In genomic region chr20:1375515-1375914, GRCh38 we compare ENCODE assay signal across 8 cellular contexts. TPM values are rescaled to one million over a fixed set of nuclear protein-coding genes. Genes with fewer than 3 reads are reported as not detected.
DNase-seq lines count a peak whose midpoint lies in the region; ATAC-seq, FAIRE-seq and TF ChIP-seq lines count a peak whose summit lies in the region.

No MANE protein-coding gene starts in this region.

- peak overlapping the region; percentile 93 for H3K27ac Mint-ChIP-seq in endothelial cell (ENCODE audit: unreplicated experiment)

- H3K4me3 ChIP-seq in osteoblast (ENCODE audit: insufficient read depth, low read length), result no peak overlapping the region
- H3K4me3 ChIP-seq in kidney (ENCODE audit: low read length in 2 of 2), result no peak overlapping the region
- no peak overlapping the region for H3K4me3 ChIP-seq in effector memory CD4-positive, alpha-beta T cell (ENCODE audit: insufficient read depth, low read depth, low read length, poor library complexity, severe bottlenecking)

- peak overlapping the region; percentile 74 for H3K4me3 Mint-ChIP-seq in endothelial cell (ENCODE audit: unreplicated experiment)

- H3K9me3 Mint-ChIP-seq in endothelial cell (ENCODE audit: unreplicated experiment), result no peaks in the 10 kb centered on the region

- peaks cover 90% of the 10 kb centered on the region for H3K79me2 ChIP-seq in osteoblast (ENCODE audit: insufficient read depth, low read length)

- H2AFZ ChIP-seq in osteoblast (ENCODE audit: low read length), result no peak overlapping the region

- peak; percentile 52 for DNase-seq in GM03348 (ENCODE audit: low spot score)
- DNase-seq in NCI-H510A (lab: John Stamatoyannopoulos, UW), result peak; percentile 29
- no peak for DNase-seq in endothelial cell (ENCODE audit: low spot score)
- DNase-seq in osteoblast (ENCODE audit: insufficient read length, low spot score, missing footprints), result no peak
- no peak for DNase-seq in SW480 (ENCODE audit: low spot score)
- no peak for DNase-seq in kidney
- DNase-seq in effector memory CD4-positive, alpha-beta T cell, result no peak

- H3K4me1 ChIP-seq in osteoblast (ENCODE audit: insufficient read depth, low read length) (peaks cover 45% of the 10 kb centered on the region), kidney (ENCODE audit: control insufficient read depth in 1 of 2, insufficient read depth in 1 of 2, low read depth in 1 of 2, low read length in 2 of 2) (peaks cover 6 to 23% of the 10 kb centered on the region in 2 donors)
- peaks cover 10% of the 10 kb centered on the region for H3K4me1 ChIP-seq in effector memory CD4-positive, alpha-beta T cell (ENCODE audit: control insufficient read depth, insufficient read depth, low read length, poor library complexity, severe bottlenecking)

- intact Hi-C loops in kidney (cut with DNase I), result no loop called here

- FAIRE-seq in kidney (lab: Jason Lieb, UNC), result no peak

- H3K9me3 ChIP-seq in osteoblast (ENCODE audit: low read depth, low read length) (no peaks in the 10 kb centered on the region), kidney (ENCODE audit: control insufficient read depth in 1 of 2, low read length in 2 of 2) (no peaks in the 10 kb centered on the region)
- H3K9me3 ChIP-seq in effector memory CD4-positive, alpha-beta T cell (ENCODE audit: control insufficient read depth, low read length), result no peaks in the 10 kb centered on the region

- TF ChIP-seq CTCF in endothelial cell (IDR thresholded peaks at IDR 0.05; ENCODE audit: unreplicated experiment) (no peak), osteoblast (IDR thresholded peaks at IDR 0.05; ENCODE audit: extremely low read depth, low read depth, low read length) (no peak), kidney (IDR thresholded peaks at IDR 0.05; ENCODE audit: borderline replicate concordance, extremely low read depth, insufficient read depth) (no peak)

- no peak overlapping the region for H3K9ac ChIP-seq in kidney (ENCODE audit: low read length in 2 of 2)

- H3K4me1 Mint-ChIP-seq in endothelial cell (ENCODE audit: unreplicated experiment), result peaks cover 92% of the 10 kb centered on the region

- peaks cover 37% of the 10 kb centered on the region for H3K36me3 Mint-ChIP-seq in endothelial cell (ENCODE audit: low read depth, unreplicated experiment)

- H3K27ac ChIP-seq in osteoblast (ENCODE audit: low read depth, low read length), result peak overlapping the region; percentile 73
- H3K27ac ChIP-seq in kidney (ENCODE audit: low read depth in 2 of 2, low read length in 2 of 2), result peak overlapping the region in 1 of 2 donors; percentile 26
- no peak overlapping the region for H3K27ac ChIP-seq in effector memory CD4-positive, alpha-beta T cell (ENCODE audit: insufficient read depth, low read length, poor library complexity, severe bottlenecking)

- H3K27me3 Mint-ChIP-seq in endothelial cell (ENCODE audit: unreplicated experiment), result peaks cover 7% of the 10 kb centered on the region

- H3K4me2 ChIP-seq in osteoblast (ENCODE audit: insufficient read depth, low read length), result peak overlapping the region; percentile 20

- peaks cover 19% of the 10 kb centered on the region for H3K36me3 ChIP-seq in osteoblast (ENCODE audit: insufficient read depth, low read length)
- H3K36me3 ChIP-seq in kidney (ENCODE audit: control insufficient read depth in 1 of 2, insufficient read depth in 2 of 2, low read length in 2 of 2), result peaks cover 0 to 29% of the 10 kb centered on the region in 2 donors
- peaks cover 30% of the 10 kb centered on the region for H3K36me3 ChIP-seq in effector memory CD4-positive, alpha-beta T cell (ENCODE audit: control insufficient read depth, insufficient read depth, low read length)

- peaks cover 73% of the 10 kb centered on the region for H4K20me1 ChIP-seq in osteoblast (ENCODE audit: insufficient read depth, low read length)

- ATAC-seq in GM19035 (IDR thresholded peaks at IDR 0.05; ENCODE audit: unreplicated experiment), result no peak

- H3K27me3 ChIP-seq in osteoblast (ENCODE audit: insufficient read depth, low read length), result no peaks in the 10 kb centered on the region
- H3K27me3 ChIP-seq in effector memory CD4-positive, alpha-beta T cell (replicated peaks; ENCODE audit: control insufficient read depth, insufficient read depth, low read length, poor library complexity, severe bottlenecking), result no peaks in the 10 kb centered on the region

RNA-seq across cellular contexts. Expression of gene FKBP1A, which starts 17.3 kb away (rescaled TPM):
- 952 TPM for total RNA-seq in endothelial cell (ENCODE audit: unreplicated experiment)
- 150 and 154 TPM in 2 replicates for total RNA-seq in osteoblast
- 220 TPM for total RNA-seq in kidney
- 260 TPM for polyA plus RNA-seq in kidney (ENCODE audit: insufficient read depth, low read depth, low replicate concordance)

RNA-seq across cellular contexts. Expression of gene SDCBP2, which starts 46.6 kb away (rescaled TPM):
- total RNA-seq in endothelial cell (ENCODE audit: unreplicated experiment) (10.1 TPM), osteoblast (2.2 and 3.2 TPM in 2 replicates), kidney (18.3 TPM)
- 10.3 TPM for polyA plus RNA-seq in kidney (ENCODE audit: insufficient read depth, low read depth, low replicate concordance)

Comparison
In these comparisons a context has a peak if more than half of its experiments do, and no peak if none do; other contexts are left out.
1. DNase-seq: peak in GM03348 (single experiment) and NCI-H510A (single experiment); none in endothelial cell (single experiment), osteoblast (single experiment), SW480 (single experiment), kidney (single experiment) and effector memory CD4-positive, alpha-beta T cell (0 of 3).